11 cellular contexts compared by ENCODE assay signal in the genomic region with DNA sequence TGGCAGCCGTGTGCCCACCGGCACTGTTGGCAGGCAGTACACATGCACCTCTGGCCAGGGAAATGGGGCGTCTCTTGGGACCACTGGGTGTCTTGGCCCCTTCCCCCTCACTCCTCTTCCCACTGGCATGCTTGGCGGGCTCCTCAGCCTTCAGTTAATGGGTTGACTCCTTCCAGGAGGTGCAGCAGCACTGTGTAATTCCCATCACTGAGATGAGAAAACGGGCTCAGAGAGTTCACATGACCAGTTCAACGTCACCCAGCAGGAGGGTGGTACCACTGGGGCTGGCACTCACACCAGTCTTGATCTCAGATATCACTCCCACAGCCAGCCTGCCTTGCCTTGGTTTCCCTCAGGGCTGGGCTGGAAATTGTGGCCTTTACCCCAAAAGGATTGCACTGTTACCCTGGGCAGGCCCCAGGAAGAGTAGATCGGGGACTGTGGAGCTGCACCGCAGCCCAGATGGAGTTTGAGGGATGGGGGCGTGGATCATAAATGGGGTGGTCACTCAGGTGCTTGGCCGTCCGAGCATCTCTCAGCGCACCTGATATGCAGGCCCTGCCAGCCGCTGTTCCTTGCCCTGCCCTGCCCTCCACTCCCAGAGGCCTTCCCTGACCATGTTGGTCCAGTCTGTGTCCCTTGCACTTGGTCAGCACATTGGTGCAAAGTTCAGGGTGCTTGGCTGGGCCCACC. TPM values are rescaled to one million over a fixed set of nuclear protein-coding genes. Genes with fewer than 3 reads are reported as not detected.
DNase-seq lines count a peak whose midpoint lies in the region; ATAC-seq and TF ChIP-seq lines count a peak whose summit lies in the region.
"Had no signal": no experiment of that assay in that cellular context is flagged by ENCODE, and none has a peak within 500 bp of the region (broad histone marks: within the 10 kb centered on the region; RNA-seq: fewer than 3 reads in every experiment).

No MANE protein-coding gene starts in this region.

- TF ChIP-seq CTCF in heart left ventricle (IDR thresholded peaks at IDR 0.05) (no peak), right atrium auricular region (IDR thresholded peaks at IDR 0.05) (no peak), mucosa of descending colon (IDR thresholded peaks at IDR 0.05) (no peak), tibial nerve (IDR thresholded peaks at IDR 0.05) (no peak)

- peak overlapping the region; percentile 96 for H3K27ac Mint-ChIP-seq in activated naive CD8-positive, alpha-beta T cell treated with anti-CD3 and anti-CD28 coated beads, Interleukin-2, amount 10 ng/mL, durations not matched to agents 7 days and 5 days

- no peak for TF ChIP-seq EP300 in tibial nerve (IDR thresholded peaks at IDR 0.05)

- no peak for TF ChIP-seq POLR2A in heart left ventricle (IDR thresholded peaks at IDR 0.05)
- no peak for TF ChIP-seq POLR2A in tibial nerve (IDR thresholded peaks at IDR 0.05)

- no peaks in the 10 kb centered on the region for H3K9me3 Mint-ChIP-seq in activated naive CD8-positive, alpha-beta T cell treated with anti-CD3 and anti-CD28 coated beads, Interleukin-2, amount 10 ng/mL, durations not matched to agents 7 days and 5 days

- no peaks in the 10 kb centered on the region for H3K36me3 ChIP-seq in heart left ventricle
- no peaks in the 10 kb centered on the region for H3K36me3 ChIP-seq in right atrium auricular region
- H3K36me3 ChIP-seq in mucosa of descending colon (ENCODE audit: low read depth), result no peaks in the 10 kb centered on the region
- H3K36me3 ChIP-seq in tibial nerve, result no peaks in the 10 kb centered on the region

- H3K4me1 ChIP-seq in heart left ventricle (peaks cover 0 to 27% (median 14%) of the 10 kb centered on the region in 12 donors), right atrium auricular region (peaks cover 0 to 25% of the 10 kb centered on the region in 2 donors), mucosa of descending colon (ENCODE audit: low read depth) (peaks cover 80% of the 10 kb centered on the region), tibial nerve (peaks cover 0 to 87% (median 64%) of the 10 kb centered on the region in 4 donors)

- ATAC-seq in heart left ventricle, result no peak
- no peak for ATAC-seq in activated naive CD8-positive, alpha-beta T cell treated with anti-CD3 and anti-CD28 coated beads, Interleukin-2, amount 10 ng/mL, durations not matched to agents 7 days and 5 days (ENCODE audit: low read depth)
- no peak for ATAC-seq in mucosa of descending colon

- H3K9me3 ChIP-seq in heart left ventricle, result peaks cover 0 to 3% (median 0%) of the 10 kb centered on the region in 12 donors
- no peaks in the 10 kb centered on the region for H3K9me3 ChIP-seq in right atrium auricular region
- H3K9me3 ChIP-seq in mucosa of descending colon, result no peaks in the 10 kb centered on the region
- no peaks in the 10 kb centered on the region for H3K9me3 ChIP-seq in tibial nerve

- H3K27ac ChIP-seq in heart left ventricle (peak overlapping the region in 4 of 12 donors; percentile 8 to 70 (median 48)), right atrium auricular region (no peak overlapping the region), tibial nerve (peak overlapping the region in 3 of 4 donors; percentile 66 to 88 (median 80))

- peaks cover 16% of the 10 kb centered on the region for H3K4me1 Mint-ChIP-seq in activated naive CD8-positive, alpha-beta T cell treated with anti-CD3 and anti-CD28 coated beads, Interleukin-2, amount 10 ng/mL, durations not matched to agents 7 days and 5 days

- H3K4me3 Mint-ChIP-seq in activated naive CD8-positive, alpha-beta T cell treated with anti-CD3 and anti-CD28 coated beads, Interleukin-2, amount 10 ng/mL, durations not matched to agents 7 days and 5 days, result peak overlapping the region; percentile 19

- no peaks in the 10 kb centered on the region for H3K27me3 ChIP-seq in heart left ventricle
- H3K27me3 ChIP-seq in right atrium auricular region, result no peaks in the 10 kb centered on the region
- H3K27me3 ChIP-seq in tibial nerve, result no peaks in the 10 kb centered on the region

- 90 to 97% (median 95%) methylated on average over 9 to 13 of the region's 13 CpGs for WGBS in heart left ventricle, 4 donors
- 81 to 84% methylated on average over 11 to 13 of the region's 13 CpGs for WGBS in tibial nerve, 2 donors

- peaks cover 1% of the 10 kb centered on the region for H3K27me3 Mint-ChIP-seq in activated naive CD8-positive, alpha-beta T cell treated with anti-CD3 and anti-CD28 coated beads, Interleukin-2, amount 10 ng/mL, durations not matched to agents 7 days and 5 days

- H3K36me3 Mint-ChIP-seq in activated naive CD8-positive, alpha-beta T cell treated with anti-CD3 and anti-CD28 coated beads, Interleukin-2, amount 10 ng/mL, durations not matched to agents 7 days and 5 days, result peaks cover 1% of the 10 kb centered on the region

- intact Hi-C loops in heart left ventricle (cut with DNase I), result loop anchor here in 1 of 10 donors (10.0 kb wide), 1 partner anchor 289 kb away; no protein-coding TSS in a partner anchor
- intact Hi-C loops in mucosa of descending colon (cut with DNase I, micrococcal nuclease), result no loop called here

- peak in 3 of 5 donors; percentile 13 to 20 (median 15) for DNase-seq in heart left ventricle
- no peak for DNase-seq in right atrium auricular region (ENCODE audit: low spot score)
- DNase-seq in activated naive CD8-positive, alpha-beta T cell treated with anti-CD3 and anti-CD28 coated beads, Interleukin-2, amount 10 ng/mL, durations not matched to agents 7 days and 5 days, result peak; percentile 25
- peak in 2 of 3 donors; percentile 31 to 32 for DNase-seq in mucosa of descending colon
- DNase-seq in tibial nerve (ENCODE audit: low spot score in 2 of 2), result no peak
- DNase-seq in NCI-H1092 (lab: John Stamatoyannopoulos, UW), result no peak
- DNase-seq in NCI-H226, result no peak
- DNase-seq in NOMO-1 (lab: John Stamatoyannopoulos, UW; ENCODE audit: unreplicated experiment in 2 of 2), result no peak
- DNase-seq: NCI-H2081, SHP77 had no signal

- POLR2A ChIA-PET in activated naive CD8-positive, alpha-beta T cell treated with anti-CD3 and anti-CD28 coated beads, Interleukin-2, amount 10 ng/mL, durations not matched to agents 7 days and 5 days (lab: Charles Lee), result interaction anchor here (1.6 to 2.4 kb wide), 3 partner anchors 8 to 17 kb away, joined by 11 to 21 read pairs (median 19); a partner anchor contains a TSS

- H3K4me3 ChIP-seq in heart left ventricle (no peak overlapping the region), right atrium auricular region (no peak overlapping the region), mucosa of descending colon (no peak overlapping the region), tibial nerve (no peak overlapping the region)

RNA-seq across cellular contexts. Expression of a gene that starts 16.9 kb away (rescaled TPM):
- 1 to 10 TPM; 1.2 to 4.5 (median 2.3) TPM for total RNA-seq in heart left ventricle
- polyA plus RNA-seq in heart left ventricle, result 1 to 10 TPM; 1.1 to 2.0 TPM
- total RNA-seq in right atrium auricular region, result 1 to 10 TPM; 2.6 to 4.0 TPM
- 1 to 10 TPM; 2.8 to 3.8 TPM for total RNA-seq in activated naive CD8-positive, alpha-beta T cell treated with anti-CD3 and anti-CD28 coated beads, Interleukin-2, amount 10 ng/mL, durations not matched to agents 7 days and 5 days
- total RNA-seq in mucosa of descending colon, result 100 to 1,000 TPM; 142 to 351 (median 253) TPM
- 10 to 100 TPM; 15.9 to 24.5 (median 19.8) TPM for total RNA-seq in tibial nerve

RNA-seq across cellular contexts. Expression of a gene that starts 18.9 kb away (rescaled TPM):
- total RNA-seq in heart left ventricle (not detected), right atrium auricular region (not detected), mucosa of descending colon (10 to 100 TPM; 10.3 to 21.1 (median 11.3) TPM), tibial nerve (1 to 10 TPM in 1 of 4 donors, not detected in 3; 9.9 TPM)
- not detected for polyA plus RNA-seq in heart left ventricle
- total RNA-seq in activated naive CD8-positive, alpha-beta T cell treated with anti-CD3 and anti-CD28 coated beads, Interleukin-2, amount 10 ng/mL, durations not matched to agents 7 days and 5 days, result not detected

RNA-seq across cellular contexts. Expression of a gene that starts 44.3 kb away (rescaled TPM):
- total RNA-seq in heart left ventricle (10 to 100 TPM in 1 of 9 donors, 1 to 10 TPM in 8; 1.6 to 17.1 (median 2.7) TPM), right atrium auricular region (1 to 10 TPM; 1.4 to 5.0 TPM), mucosa of descending colon (1 to 10 TPM; 2.3 to 9.9 (median 6.7) TPM), tibial nerve (10 to 100 TPM; 12.6 to 45.0 (median 24.4) TPM)
- polyA plus RNA-seq in heart left ventricle, result 1 to 10 TPM; 1.0 to 2.9 TPM
- total RNA-seq in activated naive CD8-positive, alpha-beta T cell treated with anti-CD3 and anti-CD28 coated beads, Interleukin-2, amount 10 ng/mL, durations not matched to agents 7 days and 5 days, result under 1 TPM; 0.22 to 0.37 TPM

RNA-seq across cellular contexts. Expression of a gene that starts 49.5 kb away (rescaled TPM):
- total RNA-seq in heart left ventricle, result not detected
- polyA plus RNA-seq in heart left ventricle, result not detected
- total RNA-seq in right atrium auricular region, result not detected
- not detected for total RNA-seq in activated naive CD8-positive, alpha-beta T cell treated with anti-CD3 and anti-CD28 coated beads, Interleukin-2, amount 10 ng/mL, durations not matched to agents 7 days and 5 days
- total RNA-seq in mucosa of descending colon, result 100 to 1,000 TPM in 1 of 3 donors, 10 to 100 TPM in 2; 37.4 to 113 (median 82.6) TPM
- not detected for total RNA-seq in tibial nerve
- total RNA-seq: mucosa of gallbladder had no signal

Comparison
In these comparisons a context has a peak if more than half of its experiments do, and no peak if none do; other contexts are left out.
1. DNase-seq: peak in heart left ventricle (3 of 5), activated naive CD8-positive, alpha-beta T cell treated with anti-CD3 and anti-CD28 coated beads, Interleukin-2, amount 10 ng/mL, durations not matched to agents 7 days and 5 days (single experiment) and mucosa of descending colon (2 of 3); none in right atrium auricular region (single experiment), tibial nerve (0 of 2), NCI-H1092 (single experiment), NCI-H226 (single experiment) and NOMO-1 (0 of 2).
2. H3K27ac ChIP-seq: peak in tibial nerve (3 of 4); none in right atrium auricular region (0 of 2).
3. RNA of a gene that starts 16.9 kb away (total RNA-seq): 142 to 351 TPM in mucosa of descending colon; 15.9 to 24.5 TPM in tibial nerve, 2.6 to 4.0 TPM in right atrium auricular region, 2.8 to 3.8 TPM in activated naive CD8-positive, alpha-beta T cell treated with anti-CD3 and anti-CD28 coated beads, Interleukin-2, amount 10 ng/mL, durations not matched to agents 7 days and 5 days and 1.2 to 4.5 TPM in heart left ventricle; every median in the first group is over 4 times any median in the second.